ENCODE assay signal across 1 cellular context in the genomic region with DNA sequence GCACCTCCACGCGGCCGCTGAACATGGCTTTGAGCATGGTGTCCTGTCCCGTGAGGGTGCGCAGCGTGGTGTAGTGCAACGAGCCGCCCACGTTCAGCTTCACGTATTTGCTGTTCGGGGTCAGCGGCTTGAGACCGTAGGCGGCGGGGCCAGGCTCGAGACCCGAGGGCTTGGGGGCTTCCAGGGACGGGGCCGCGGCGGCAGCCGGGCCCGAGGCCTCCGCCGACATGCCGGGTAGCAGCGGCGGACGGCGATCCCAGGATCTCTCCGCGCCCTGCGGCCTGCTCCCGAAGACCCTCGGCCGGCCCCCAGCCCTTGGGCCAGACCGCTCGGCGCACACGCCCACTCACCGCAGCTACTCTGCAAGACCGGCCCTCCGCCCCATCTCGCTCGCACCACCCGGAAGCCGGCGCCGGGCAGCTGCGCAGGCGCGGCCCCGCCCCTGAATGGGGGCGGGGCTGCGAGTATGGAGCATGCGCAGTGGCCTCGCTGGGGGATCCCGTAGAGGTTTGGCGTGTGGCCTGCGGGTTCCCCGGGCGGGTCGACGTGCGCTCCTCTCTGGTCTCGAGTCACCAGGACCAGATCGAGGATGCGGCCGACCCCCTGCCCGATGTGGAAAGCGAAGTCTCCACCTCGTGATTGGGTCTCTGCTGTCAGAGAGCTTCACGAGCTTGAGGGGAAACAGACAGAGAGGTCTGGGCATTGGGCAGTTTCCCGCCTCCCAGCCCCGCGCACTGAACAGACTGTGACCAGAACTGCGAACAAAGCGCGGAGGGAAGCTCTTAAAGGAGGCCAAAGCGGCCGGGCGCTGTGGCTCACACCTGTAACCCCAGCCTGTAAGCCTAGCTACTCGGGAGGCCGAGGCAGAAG.
TF ChIP-seq lines count a peak whose summit lies in the region.

A gene with protein sequence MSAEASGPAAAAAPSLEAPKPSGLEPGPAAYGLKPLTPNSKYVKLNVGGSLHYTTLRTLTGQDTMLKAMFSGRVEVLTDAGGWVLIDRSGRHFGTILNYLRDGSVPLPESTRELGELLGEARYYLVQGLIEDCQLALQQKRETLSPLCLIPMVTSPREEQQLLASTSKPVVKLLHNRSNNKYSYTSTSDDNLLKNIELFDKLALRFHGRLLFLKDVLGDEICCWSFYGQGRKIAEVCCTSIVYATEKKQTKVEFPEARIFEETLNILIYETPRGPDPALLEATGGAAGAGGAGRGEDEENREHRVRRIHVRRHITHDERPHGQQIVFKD (minus strand): TSS at position 422 of the 870 bp plus-strand sequence. CDS start 193 bp downstream, at position 229.

TF ChIP-seq in HepG2, 621 proteins besides CTCF, POLR2A, EP300 and RAD21 (continued from another document and continues in another):
- TF ChIP-seq ZNF775 (CRISPR knock-in tag; IDR thresholded peaks at IDR 0.05; ENCODE audit: borderline replicate concordance) (no peak), NBN (conservative IDR thresholded peaks at IDR 0.05) (no peak), ZSCAN29 (CRISPR knock-in tag; conservative IDR thresholded peaks at IDR 0.05) (0 out of 2 replicates have a peak, but pooled peaks have one; percentile 33), EZH2 (conservative IDR thresholded peaks at IDR 0.05; ENCODE audit: low read depth, low read length) (no peak), GABPA (IDR thresholded peaks at IDR 0.05; ENCODE audit: low read depth, low read length) (peak; percentile 21), GABPA (CRISPR knock-in tag; IDR thresholded peaks at IDR 0.05; ENCODE audit: low read depth) (no peak; the same call in 1 of the 2 replicates), ZNF256 (CRISPR knock-in tag; conservative IDR thresholded peaks at IDR 0.05) (peak; percentile 89), BCLAF1 (IDR thresholded peaks at IDR 0.05) (no peak), PRMT3 (CRISPR knock-in tag; IDR thresholded peaks at IDR 0.05; ENCODE audit: borderline replicate concordance, low read depth) (no peak), ZFAT (CRISPR knock-in tag; conservative IDR thresholded peaks at IDR 0.05) (0 out of 2 replicates have a peak, but pooled peaks have one; percentile 46), TBX2 (CRISPR knock-in tag; IDR thresholded peaks at IDR 0.05; ENCODE audit: borderline replicate concordance) (peak; percentile 93), ZNF274 (CRISPR knock-in tag; IDR thresholded peaks at IDR 0.05) (peak; percentile 91), ZNF790 (CRISPR knock-in tag; IDR thresholded peaks at IDR 0.05; ENCODE audit: borderline replicate concordance) (peak; percentile 89; the same call in 1 of the 2 replicates), MAX (IDR thresholded peaks at IDR 0.05) (peak; percentile 88), REL (CRISPR knock-in tag; conservative IDR thresholded peaks at IDR 0.05) (no peak; the same call in 1 of the 2 replicates), JARID2 (CRISPR knock-in tag; IDR thresholded peaks at IDR 0.05; ENCODE audit: insufficient replicate concordance) (no peak), NFRKB (IDR thresholded peaks at IDR 0.05) (no peak), U2AF2 (IDR thresholded peaks at IDR 0.05; ENCODE audit: low read depth, low read length) (no peak), MXD1 (CRISPR knock-in tag; IDR thresholded peaks at IDR 0.05) (peak; percentile 64), MYC (CRISPR knock-in tag; IDR thresholded peaks at IDR 0.05; ENCODE audit: borderline replicate concordance) (peak; percentile 77), NCOR1 (IDR thresholded peaks at IDR 0.05; ENCODE audit: borderline replicate concordance, low read length) (no peak; the same call in 1 of the 2 replicates), MBD4 (IDR thresholded peaks at IDR 0.05; ENCODE audit: borderline replicate concordance, low read length) (no peak), ZNF543 (CRISPR knock-in tag; IDR thresholded peaks at IDR 0.05) (peak; percentile 100), PPARG (CRISPR knock-in tag; conservative IDR thresholded peaks at IDR 0.05) (peak; percentile 38), ZNF235 (CRISPR knock-in tag; IDR thresholded peaks at IDR 0.05; ENCODE audit: borderline replicate concordance) (peak; percentile 86), ZEB1 (IDR thresholded peaks at IDR 0.05; ENCODE audit: insufficient replicate concordance, low read depth) (peak; percentile 10), ZNF615 (CRISPR knock-in tag; IDR thresholded peaks at IDR 0.05; ENCODE audit: borderline replicate concordance) (no peak), ZNF138 (CRISPR knock-in tag; IDR thresholded peaks at IDR 0.05; ENCODE audit: low read depth) (peak; percentile 98), CREM (IDR thresholded peaks at IDR 0.05) (no peak), CREM (CRISPR knock-in tag; IDR thresholded peaks at IDR 0.05) (no peak), ZNF672 (CRISPR knock-in tag; IDR thresholded peaks at IDR 0.05) (0 out of 2 replicates have a peak, but pooled peaks have one; percentile 20), RAD51 (IDR thresholded peaks at IDR 0.05; ENCODE audit: borderline replicate concordance) (no peak), ZSCAN22 (CRISPR knock-in tag; IDR thresholded peaks at IDR 0.05) (no peak; the same call in 1 of the 2 replicates), ZSCAN12 (CRISPR knock-in tag; IDR thresholded peaks at IDR 0.05) (peak; percentile 88; the same call in 1 of the 2 replicates), ZKSCAN8 (CRISPR knock-in tag; IDR thresholded peaks at IDR 0.05; ENCODE audit: borderline replicate concordance) (peak; percentile 59; the same call in 1 of the 2 replicates)
- TF ChIP-seq, protein P1, sequence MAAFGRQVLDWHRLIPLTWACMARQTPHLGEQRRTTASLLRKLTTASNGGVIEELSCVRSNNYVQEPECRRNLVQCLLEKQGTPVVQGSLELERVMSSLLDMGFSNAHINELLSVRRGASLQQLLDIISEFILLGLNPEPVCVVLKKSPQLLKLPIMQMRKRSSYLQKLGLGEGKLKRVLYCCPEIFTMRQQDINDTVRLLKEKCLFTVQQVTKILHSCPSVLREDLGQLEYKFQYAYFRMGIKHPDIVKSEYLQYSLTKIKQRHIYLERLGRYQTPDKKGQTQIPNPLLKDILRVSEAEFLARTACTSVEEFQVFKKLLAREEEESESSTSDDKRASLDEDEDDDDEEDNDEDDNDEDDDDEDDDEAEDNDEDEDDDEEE (CRISPR knock-in tag; IDR thresholded peaks at IDR 0.05): no peak
- TF ChIP-seq, protein P2, sequence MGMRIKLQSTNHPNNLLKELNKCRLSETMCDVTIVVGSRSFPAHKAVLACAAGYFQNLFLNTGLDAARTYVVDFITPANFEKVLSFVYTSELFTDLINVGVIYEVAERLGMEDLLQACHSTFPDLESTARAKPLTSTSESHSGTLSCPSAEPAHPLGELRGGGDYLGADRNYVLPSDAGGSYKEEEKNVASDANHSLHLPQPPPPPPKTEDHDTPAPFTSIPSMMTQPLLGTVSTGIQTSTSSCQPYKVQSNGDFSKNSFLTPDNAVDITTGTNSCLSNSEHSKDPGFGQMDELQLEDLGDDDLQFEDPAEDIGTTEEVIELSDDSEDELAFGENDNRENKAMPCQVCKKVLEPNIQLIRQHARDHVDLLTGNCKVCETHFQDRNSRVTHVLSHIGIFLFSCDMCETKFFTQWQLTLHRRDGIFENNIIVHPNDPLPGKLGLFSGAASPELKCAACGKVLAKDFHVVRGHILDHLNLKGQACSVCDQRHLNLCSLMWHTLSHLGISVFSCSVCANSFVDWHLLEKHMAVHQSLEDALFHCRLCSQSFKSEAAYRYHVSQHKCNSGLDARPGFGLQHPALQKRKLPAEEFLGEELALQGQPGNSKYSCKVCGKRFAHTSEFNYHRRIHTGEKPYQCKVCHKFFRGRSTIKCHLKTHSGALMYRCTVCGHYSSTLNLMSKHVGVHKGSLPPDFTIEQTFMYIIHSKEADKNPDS (CRISPR knock-in tag; IDR thresholded peaks at IDR 0.05): no peak
- TF ChIP-seq, protein P3, sequence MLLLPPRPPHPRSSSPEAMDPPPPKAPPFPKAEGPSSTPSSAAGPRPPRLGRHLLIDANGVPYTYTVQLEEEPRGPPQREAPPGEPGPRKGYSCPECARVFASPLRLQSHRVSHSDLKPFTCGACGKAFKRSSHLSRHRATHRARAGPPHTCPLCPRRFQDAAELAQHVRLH (CRISPR knock-in tag; IDR thresholded peaks at IDR 0.05; ENCODE audit: borderline replicate concordance, low read depth): peak; percentile 78; the same call in 1 of the 2 replicates
- TF ChIP-seq, protein P4, sequence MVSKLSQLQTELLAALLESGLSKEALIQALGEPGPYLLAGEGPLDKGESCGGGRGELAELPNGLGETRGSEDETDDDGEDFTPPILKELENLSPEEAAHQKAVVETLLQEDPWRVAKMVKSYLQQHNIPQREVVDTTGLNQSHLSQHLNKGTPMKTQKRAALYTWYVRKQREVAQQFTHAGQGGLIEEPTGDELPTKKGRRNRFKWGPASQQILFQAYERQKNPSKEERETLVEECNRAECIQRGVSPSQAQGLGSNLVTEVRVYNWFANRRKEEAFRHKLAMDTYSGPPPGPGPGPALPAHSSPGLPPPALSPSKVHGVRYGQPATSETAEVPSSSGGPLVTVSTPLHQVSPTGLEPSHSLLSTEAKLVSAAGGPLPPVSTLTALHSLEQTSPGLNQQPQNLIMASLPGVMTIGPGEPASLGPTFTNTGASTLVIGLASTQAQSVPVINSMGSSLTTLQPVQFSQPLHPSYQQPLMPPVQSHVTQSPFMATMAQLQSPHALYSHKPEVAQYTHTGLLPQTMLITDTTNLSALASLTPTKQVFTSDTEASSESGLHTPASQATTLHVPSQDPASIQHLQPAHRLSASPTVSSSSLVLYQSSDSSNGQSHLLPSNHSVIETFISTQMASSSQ (IDR thresholded peaks at IDR 0.05; ENCODE audit: low read depth): no peak
- TF ChIP-seq, protein P4 (CRISPR knock-in tag; IDR thresholded peaks at IDR 0.05; ENCODE audit: borderline replicate concordance): no peak
- TF ChIP-seq, protein P5, sequence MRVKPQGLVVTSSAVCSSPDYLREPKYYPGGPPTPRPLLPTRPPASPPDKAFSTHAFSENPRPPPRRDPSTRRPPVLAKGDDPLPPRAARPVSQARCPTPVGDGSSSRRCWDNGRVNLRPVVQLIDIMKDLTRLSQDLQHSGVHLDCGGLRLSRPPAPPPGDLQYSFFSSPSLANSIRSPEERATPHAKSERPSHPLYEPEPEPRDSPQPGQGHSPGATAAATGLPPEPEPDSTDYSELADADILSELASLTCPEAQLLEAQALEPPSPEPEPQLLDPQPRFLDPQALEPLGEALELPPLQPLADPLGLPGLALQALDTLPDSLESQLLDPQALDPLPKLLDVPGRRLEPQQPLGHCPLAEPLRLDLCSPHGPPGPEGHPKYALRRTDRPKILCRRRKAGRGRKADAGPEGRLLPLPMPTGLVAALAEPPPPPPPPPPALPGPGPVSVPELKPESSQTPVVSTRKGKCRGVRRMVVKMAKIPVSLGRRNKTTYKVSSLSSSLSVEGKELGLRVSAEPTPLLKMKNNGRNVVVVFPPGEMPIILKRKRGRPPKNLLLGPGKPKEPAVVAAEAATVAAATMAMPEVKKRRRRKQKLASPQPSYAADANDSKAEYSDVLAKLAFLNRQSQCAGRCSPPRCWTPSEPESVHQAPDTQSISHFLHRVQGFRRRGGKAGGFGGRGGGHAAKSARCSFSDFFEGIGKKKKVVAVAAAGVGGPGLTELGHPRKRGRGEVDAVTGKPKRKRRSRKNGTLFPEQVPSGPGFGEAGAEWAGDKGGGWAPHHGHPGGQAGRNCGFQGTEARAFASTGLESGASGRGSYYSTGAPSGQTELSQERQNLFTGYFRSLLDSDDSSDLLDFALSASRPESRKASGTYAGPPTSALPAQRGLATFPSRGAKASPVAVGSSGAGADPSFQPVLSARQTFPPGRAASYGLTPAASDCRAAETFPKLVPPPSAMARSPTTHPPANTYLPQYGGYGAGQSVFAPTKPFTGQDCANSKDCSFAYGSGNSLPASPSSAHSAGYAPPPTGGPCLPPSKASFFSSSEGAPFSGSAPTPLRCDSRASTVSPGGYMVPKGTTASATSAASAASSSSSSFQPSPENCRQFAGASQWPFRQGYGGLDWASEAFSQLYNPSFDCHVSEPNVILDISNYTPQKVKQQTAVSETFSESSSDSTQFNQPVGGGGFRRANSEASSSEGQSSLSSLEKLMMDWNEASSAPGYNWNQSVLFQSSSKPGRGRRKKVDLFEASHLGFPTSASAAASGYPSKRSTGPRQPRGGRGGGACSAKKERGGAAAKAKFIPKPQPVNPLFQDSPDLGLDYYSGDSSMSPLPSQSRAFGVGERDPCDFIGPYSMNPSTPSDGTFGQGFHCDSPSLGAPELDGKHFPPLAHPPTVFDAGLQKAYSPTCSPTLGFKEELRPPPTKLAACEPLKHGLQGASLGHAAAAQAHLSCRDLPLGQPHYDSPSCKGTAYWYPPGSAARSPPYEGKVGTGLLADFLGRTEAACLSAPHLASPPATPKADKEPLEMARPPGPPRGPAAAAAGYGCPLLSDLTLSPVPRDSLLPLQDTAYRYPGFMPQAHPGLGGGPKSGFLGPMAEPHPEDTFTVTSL (CRISPR knock-in tag; IDR thresholded peaks at IDR 0.05; ENCODE audit: borderline replicate concordance): peak; percentile 78
